ENCODE assay signal across 1 cellular context in genomic region chr3:171183042-171183441, GRCh38.
TF ChIP-seq lines count a peak whose summit lies in the region.

No MANE protein-coding gene starts in this region.

TF ChIP-seq in SK-N-SH treated with all-trans-retinoic acid at 6 μM for 48 hours, 23 proteins besides CTCF, POLR2A, EP300 and RAD21 (continued from another document):
- TF ChIP-seq, protein P1, sequence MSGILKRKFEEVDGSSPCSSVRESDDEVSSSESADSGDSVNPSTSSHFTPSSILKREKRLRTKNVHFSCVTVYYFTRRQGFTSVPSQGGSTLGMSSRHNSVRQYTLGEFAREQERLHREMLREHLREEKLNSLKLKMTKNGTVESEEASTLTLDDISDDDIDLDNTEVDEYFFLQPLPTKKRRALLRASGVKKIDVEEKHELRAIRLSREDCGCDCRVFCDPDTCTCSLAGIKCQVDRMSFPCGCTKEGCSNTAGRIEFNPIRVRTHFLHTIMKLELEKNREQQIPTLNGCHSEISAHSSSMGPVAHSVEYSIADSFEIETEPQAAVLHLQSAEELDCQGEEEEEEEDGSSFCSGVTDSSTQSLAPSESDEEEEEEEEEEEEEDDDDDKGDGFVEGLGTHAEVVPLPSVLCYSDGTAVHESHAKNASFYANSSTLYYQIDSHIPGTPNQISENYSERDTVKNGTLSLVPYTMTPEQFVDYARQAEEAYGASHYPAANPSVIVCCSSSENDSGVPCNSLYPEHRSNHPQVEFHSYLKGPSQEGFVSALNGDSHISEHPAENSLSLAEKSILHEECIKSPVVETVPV (CRISPR knock-in tag; IDR thresholded peaks at IDR 0.05): no peak
- TF ChIP-seq, protein P2, sequence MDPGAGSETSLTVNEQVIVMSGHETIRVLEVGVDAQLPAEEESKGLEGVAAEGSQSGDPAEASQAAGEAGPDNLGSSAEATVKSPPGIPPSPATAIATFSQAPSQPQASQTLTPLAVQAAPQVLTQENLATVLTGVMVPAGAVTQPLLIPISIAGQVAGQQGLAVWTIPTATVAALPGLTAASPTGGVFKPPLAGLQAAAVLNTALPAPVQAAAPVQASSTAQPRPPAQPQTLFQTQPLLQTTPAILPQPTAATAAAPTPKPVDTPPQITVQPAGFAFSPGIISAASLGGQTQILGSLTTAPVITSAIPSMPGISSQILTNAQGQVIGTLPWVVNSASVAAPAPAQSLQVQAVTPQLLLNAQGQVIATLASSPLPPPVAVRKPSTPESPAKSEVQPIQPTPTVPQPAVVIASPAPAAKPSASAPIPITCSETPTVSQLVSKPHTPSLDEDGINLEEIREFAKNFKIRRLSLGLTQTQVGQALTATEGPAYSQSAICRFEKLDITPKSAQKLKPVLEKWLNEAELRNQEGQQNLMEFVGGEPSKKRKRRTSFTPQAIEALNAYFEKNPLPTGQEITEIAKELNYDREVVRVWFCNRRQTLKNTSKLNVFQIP (CRISPR knock-in tag; IDR thresholded peaks at IDR 0.05; ENCODE audit: borderline replicate concordance, low read depth): no peak
